16 cellular contexts compared by ENCODE assay signal in genomic region chr3:144244662-144245061, GRCh38.
"Had no signal": no experiment of that assay in that cellular context is flagged by ENCODE, and none has a peak within 500 bp of the region (broad histone marks: within the 10 kb centered on the region; RNA-seq: fewer than 3 reads in every experiment).

No MANE protein-coding gene starts in this region.

- DNase-seq: activated CD8-positive, alpha-beta memory T cell treated with anti-CD3 and anti-CD28 coated beads, Interleukin-2, amount 50 U/mL, for 4 hours; activated CD8-positive, alpha-beta T cell treated with anti-CD3 and anti-CD28 coated beads for 36 hours; activated naive CD8-positive, alpha-beta T cell treated with anti-CD3 and anti-CD28 coated beads, Interleukin-2, amount 10 ng/mL, durations not matched to agents 7 days and 5 days; activated T-cell treated with anti-CD3 and anti-CD28 coated beads, Interleukin-2, amount 50 U/mL, for 72 hours; aorta; esophagus squamous epithelium; foreskin fibroblast; islet precursor cell; mucosa of descending colon; sigmoid colon; upper lobe of right lung had no signal

- H3K4me3 ChIP-seq: breast epithelium, esophagus squamous epithelium, mucosa of descending colon, sigmoid colon, upper lobe of right lung had no signal

- H3K36me3 Mint-ChIP-seq: activated naive CD8-positive, alpha-beta T cell treated with anti-CD3 and anti-CD28 coated beads, Interleukin-2, amount 10 ng/mL, durations not matched to agents 7 days and 5 days; natural killer cell treated with Interleukin-12 subunit alpha and Interleukin-12 subunit beta and Interleukin-15 and Interleukin-18, amount 100 ng/mL, for 72 hours had no signal

- H3K27me3 Mint-ChIP-seq: stimulated activated naive CD8-positive, alpha-beta T cell treated with anti-CD3 and anti-CD28 coated beads, Interleukin-15, Interleukin-2, amounts not matched to agents 100 ng/mL and 50 ng/mL, for 24 hours had no signal

- ATAC-seq: activated CD8-positive, alpha-beta T cell treated with anti-CD3 and anti-CD28 coated beads for 36 hours; activated T-cell treated with anti-CD3 and anti-CD28 coated beads, Interleukin-2, amount 50 U/mL, for 72 hours; left lobe of liver; mucosa of descending colon; natural killer cell treated with Interleukin-12 subunit alpha and Interleukin-12 subunit beta and Interleukin-15 and Interleukin-18, amount 100 ng/mL, for 72 hours; upper lobe of right lung had no signal

- H3K4me1 Mint-ChIP-seq: activated naive CD8-positive, alpha-beta T cell treated with anti-CD3 and anti-CD28 coated beads, Interleukin-2, amount 10 ng/mL, durations not matched to agents 7 days and 5 days had no signal

- H3K4me3 Mint-ChIP-seq: activated CD8-positive, alpha-beta T cell treated with anti-CD3 and anti-CD28 coated beads for 36 hours; activated naive CD8-positive, alpha-beta T cell treated with anti-CD3 and anti-CD28 coated beads, Interleukin-2, amount 10 ng/mL, durations not matched to agents 7 days and 5 days; activated T-cell treated with anti-CD3 and anti-CD28 coated beads, Interleukin-2, amount 50 U/mL, for 72 hours; natural killer cell treated with Interleukin-12 subunit alpha and Interleukin-12 subunit beta and Interleukin-15 and Interleukin-18, amount 100 ng/mL, for 72 hours; stimulated activated naive CD8-positive, alpha-beta T cell treated with anti-CD3 and anti-CD28 coated beads, Interleukin-15, Interleukin-2, amounts not matched to agents 100 ng/mL and 50 ng/mL, for 24 hours had no signal

- H3K27ac Mint-ChIP-seq: activated CD8-positive, alpha-beta T cell treated with anti-CD3 and anti-CD28 coated beads for 36 hours; activated naive CD8-positive, alpha-beta T cell treated with anti-CD3 and anti-CD28 coated beads, Interleukin-2, amount 10 ng/mL, durations not matched to agents 7 days and 5 days; activated T-cell treated with anti-CD3 and anti-CD28 coated beads, Interleukin-2, amount 50 U/mL, for 72 hours; natural killer cell treated with Interleukin-12 subunit alpha and Interleukin-12 subunit beta and Interleukin-15 and Interleukin-18, amount 100 ng/mL, for 72 hours; stimulated activated naive CD8-positive, alpha-beta T cell treated with anti-CD3 and anti-CD28 coated beads, Interleukin-15, Interleukin-2, amounts not matched to agents 100 ng/mL and 50 ng/mL, for 24 hours had no signal

- H3K36me3 ChIP-seq: breast epithelium, esophagus squamous epithelium, sigmoid colon, upper lobe of right lung had no signal

- H3K27me3 ChIP-seq: breast epithelium, esophagus squamous epithelium, sigmoid colon, upper lobe of right lung had no signal

- H3K9me3 Mint-ChIP-seq: activated CD8-positive, alpha-beta T cell treated with anti-CD3 and anti-CD28 coated beads for 36 hours; activated naive CD8-positive, alpha-beta T cell treated with anti-CD3 and anti-CD28 coated beads, Interleukin-2, amount 10 ng/mL, durations not matched to agents 7 days and 5 days had no signal

- FAIRE-seq: endometrium had no signal
